Comparison of ENCODE assay signal across 33 cellular contexts in genomic region chr19:48600679-48601382, GRCh38. TPM values are rescaled to one million over a fixed set of nuclear protein-coding genes. Genes with fewer than 3 reads are reported as not detected.
"Had no signal": no experiment of that assay in that cellular context is flagged by ENCODE, and none has a peak within 500 bp of the region (broad histone marks: within the 10 kb centered on the region; RNA-seq: fewer than 3 reads in every experiment).

No MANE protein-coding gene starts in this region.

- H2AFZ ChIP-seq: parathyroid adenoma had no signal

- H3K36me3 ChIP-seq: gastrocnemius medialis, neutrophil, suprapubic skin, upper lobe of left lung had no signal

- H3K9me3 ChIP-seq: gastrocnemius medialis, neutrophil, suprapubic skin, upper lobe of left lung had no signal

- H3K4me3 Mint-ChIP-seq: memory B cell; natural killer cell; stimulated activated naive CD8-positive, alpha-beta T cell treated with anti-CD3 and anti-CD28 coated beads, Interleukin-15, amount 100 ng/mL, for 72 hours had no signal

- H3K27ac Mint-ChIP-seq: memory B cell, natural killer cell, progenitor cell of endocrine pancreas had no signal

- H3K27ac ChIP-seq: dorsolateral prefrontal cortex, epithelial cell of prostate, gastrocnemius medialis, neutrophil, parathyroid adenoma, suprapubic skin, upper lobe of left lung had no signal

- H3K4me1 Mint-ChIP-seq: natural killer cell; stimulated activated naive CD8-positive, alpha-beta T cell treated with anti-CD3 and anti-CD28 coated beads, Interleukin-15, amount 100 ng/mL, for 72 hours had no signal

- H3K27me3 ChIP-seq: dorsolateral prefrontal cortex, gastrocnemius medialis, neutrophil, upper lobe of left lung had no signal

- H3K9ac ChIP-seq: parathyroid adenoma had no signal

- H3K36me3 Mint-ChIP-seq: natural killer cell had no signal

- H3K27me3 Mint-ChIP-seq: stimulated activated naive CD8-positive, alpha-beta T cell treated with anti-CD3 and anti-CD28 coated beads, Interleukin-15, amount 100 ng/mL, for 72 hours had no signal

- H3K9me3 Mint-ChIP-seq: memory B cell; natural killer cell; stimulated activated naive CD8-positive, alpha-beta T cell treated with anti-CD3 and anti-CD28 coated beads, Interleukin-15, amount 100 ng/mL, for 72 hours had no signal

- H3K79me2 ChIP-seq: parathyroid adenoma had no signal

- FAIRE-seq: colon, kidney, urothelium cell line had no signal

- H3K4me2 ChIP-seq: smooth muscle cell had no signal

- DNase-seq: dorsolateral prefrontal cortex; effector CD4-positive, alpha-beta T cell; foreskin fibroblast; gastrocnemius medialis; head of caudate nucleus; kidney; natural killer cell; stimulated activated CD4-positive, alpha-beta T cell treated with anti-CD3 and anti-CD28 coated beads, Interleukin-12 subunit alpha, Interleukin-12 subunit beta, amount 100 ng/mL, for 4 hours; stimulated activated CD4-positive, alpha-beta T cell treated with anti-CD3 and anti-CD28 coated beads, Interleukin-1b, Interleukin-23, amount 100 ng/mL, for 48 hours; stimulated activated CD4-positive, alpha-beta T cell treated with anti-CD3 and anti-CD28 coated beads, Interleukin-4, amount 100 ng/mL, for 1 hour; stimulated activated CD8-positive, alpha-beta memory T cell treated with anti-CD3 and anti-CD28 coated beads, Interleukin-4, amount 100 ng/mL, for 48 hours; stimulated activated naive CD4-positive, alpha-beta T cell; stimulated activated naive CD8-positive, alpha-beta T cell treated with anti-CD3 and anti-CD28 coated beads, Interleukin-15, amount 100 ng/mL, for 72 hours had no signal

- H3K4me1 ChIP-seq: gastrocnemius medialis, parathyroid adenoma, suprapubic skin, upper lobe of left lung had no signal

- ATAC-seq: esophagus mucosa; gastrocnemius medialis; left lobe of liver; natural killer cell; sciatic nerve; stimulated activated naive CD8-positive, alpha-beta T cell treated with anti-CD3 and anti-CD28 coated beads, Interleukin-15, amount 100 ng/mL, for 72 hours had no signal

- H3K4me3 ChIP-seq: dorsolateral prefrontal cortex, gastrocnemius medialis, lung, smooth muscle cell, suprapubic skin, upper lobe of left lung had no signal

RNA-seq across cellular contexts. Expression of gene SPACA4, which starts 5.7 kb away (rescaled TPM):
- total RNA-seq: dorsolateral prefrontal cortex, gastrocnemius medialis, glomerular endothelial cell, kidney, left lobe of liver, liver, lung, mononuclear cell, natural killer cell, omental fat pad, progenitor cell of endocrine pancreas, sciatic nerve, smooth muscle cell had no signal
- polyA plus RNA-seq: liver, neural cell, thymus had no signal

RNA-seq across cellular contexts. Expression of gene FAM83E, which starts 14.0 kb away (rescaled TPM):
- total RNA-seq: glomerular endothelial cell, sciatic nerve had no signal
